In the genomic region with DNA sequence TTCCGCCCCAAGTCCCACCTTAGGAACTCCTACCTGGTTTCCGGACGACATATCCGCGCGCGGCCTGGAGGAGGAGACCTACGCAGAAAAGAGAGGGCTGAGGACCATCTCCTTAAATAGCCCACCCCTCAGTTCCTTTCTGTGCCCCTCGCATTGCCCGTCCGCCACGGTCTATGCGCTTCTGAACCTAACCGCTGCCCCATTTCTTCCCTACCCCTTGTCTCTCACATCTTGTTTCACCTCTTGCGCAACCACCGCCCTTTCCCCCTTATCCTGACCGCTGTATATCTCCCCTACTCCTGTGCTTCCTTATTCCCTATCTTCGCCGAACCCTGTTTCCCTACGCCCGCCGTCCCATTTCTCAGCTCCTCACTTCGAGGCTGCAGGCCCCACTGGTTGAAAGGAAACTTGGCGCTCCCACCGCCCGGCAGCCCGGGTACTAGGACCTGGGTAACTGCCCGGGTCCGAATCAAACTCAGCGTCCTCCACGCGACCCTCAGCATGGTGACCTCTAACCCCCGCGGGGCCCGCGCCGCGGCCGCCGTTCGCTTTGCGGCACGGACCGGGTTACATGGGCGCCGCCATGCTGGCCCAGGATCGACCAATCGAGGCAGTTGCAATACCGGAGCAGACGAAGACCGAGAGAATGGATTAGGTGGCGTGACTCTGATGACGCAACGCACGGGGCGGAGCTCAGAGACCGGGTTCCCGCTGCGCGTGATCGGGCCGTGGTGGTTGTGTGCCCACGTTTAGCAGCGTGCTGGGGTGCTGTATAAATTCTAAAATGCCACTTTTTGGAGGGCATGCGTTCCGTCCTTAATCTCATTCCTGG, we compare ENCODE assay signal across 8 cellular contexts. TPM values are rescaled to one million over a fixed set of nuclear protein-coding genes. Genes with fewer than 3 reads are reported as not detected.
DNase-seq lines count a peak whose midpoint lies in the region; ATAC-seq, FAIRE-seq and TF ChIP-seq lines count a peak whose summit lies in the region.

A gene (minus strand): TSS at position 612 of the 832 bp plus-strand sequence. CDS start 109 bp downstream, at position 503.

- H3K27ac ChIP-seq in OCI-LY3 (ENCODE audit: low read length) (peak within 1 kb of the TSS; percentile 76), endothelial cell of umbilical vein (ENCODE audit: insufficient read depth, low read depth, low read length) (peak within 1 kb of the TSS; percentile 87)

- no peaks in the 10 kb centered on the region for H3K9me1 ChIP-seq in endothelial cell of umbilical vein (replicated peaks; ENCODE audit: control insufficient read depth, extremely low read depth, insufficient read depth, low read length)

- peaks cover 18% of the 10 kb centered on the region for H3K79me2 ChIP-seq in OCI-LY3 (ENCODE audit: low read length)
- H3K79me2 ChIP-seq in endothelial cell of umbilical vein (ENCODE audit: control insufficient read depth, insufficient read depth, low read length) = peaks cover 13% of the 10 kb centered on the region

- ATAC-seq in GM21515 (IDR thresholded peaks at IDR 0.05; ENCODE audit: unreplicated experiment) = peak; percentile 92

- TF ChIP-seq POLR2A in endothelial cell of umbilical vein (IDR thresholded peaks at IDR 0.05; ENCODE audit: low read depth, low read length) = peak; percentile 89

- peaks cover 9% of the 10 kb centered on the region for H3K4me1 ChIP-seq in OCI-LY3 (ENCODE audit: low read length)
- H3K4me1 ChIP-seq in endothelial cell of umbilical vein (ENCODE audit: control insufficient read depth, extremely low read depth, insufficient read depth, low read length) = peaks cover 10% of the 10 kb centered on the region

- intact Hi-C loops in endothelial cell of umbilical vein (cut with micrococcal nuclease) = loop anchor here (1.0 kb wide), 1 partner anchor 14 kb away; a partner anchor contains a TSS

- POLR2A ChIA-PET in endothelial cell of umbilical vein (lab: Charles Lee) = interaction anchor here (1.1 kb wide), 1 partner anchor 13 kb away, joined by 7 read pairs; a partner anchor contains a TSS

- H4K20me1 ChIP-seq in OCI-LY3 (ENCODE audit: insufficient read depth, low read length) = no peaks in the 10 kb centered on the region
- no peaks in the 10 kb centered on the region for H4K20me1 ChIP-seq in endothelial cell of umbilical vein (replicated peaks; ENCODE audit: control insufficient read depth, extremely low read depth, insufficient read depth, low read length)

- H3K9me3 ChIP-seq in OCI-LY3 (ENCODE audit: insufficient read depth, low read length) (no peaks in the 10 kb centered on the region), endothelial cell of umbilical vein (replicated peaks; ENCODE audit: control insufficient read depth, insufficient read depth, low read length) (no peaks in the 10 kb centered on the region)

- H3K27me3 ChIP-seq in OCI-LY3 (ENCODE audit: low read depth, low read length) (no peaks in the 10 kb centered on the region), endothelial cell of umbilical vein (ENCODE audit: control insufficient read depth in 2 of 2, insufficient read depth in 2 of 2, low read length in 2 of 2) (no peaks in the 10 kb centered on the region)

- BruUV-seq in endothelial cell of umbilical vein (replicated peaks; lab: Mats Ljungman, UMichigan) = no TSS peak

- FAIRE-seq in endothelial cell of umbilical vein (lab: Jason Lieb, UNC) = peak; percentile 97

- dilution Hi-C loops in endothelial cell of umbilical vein (cut with MboI; ENCODE audit: extremely low pct_ligation_motif_present, low sequenced_read_pairs) = no loop called here

- DNase-seq in D341Med (ENCODE audit: low spot score) (peak; percentile 95), HuH-7 (ENCODE audit: low spot score) (peak; percentile 91), activated T-cell treated with anti-CD3 and anti-CD28 coated beads for 1 hour (ENCODE audit: low read depth) (peak; percentile 90), endothelial cell of umbilical vein (ENCODE audit: low read depth, low spot score) (peak; percentile 94), middle frontal gyrus (ENCODE audit: extremely low spot score, low spot score) (peak; percentile 96)
- DNase-seq in stimulated activated CD8-positive, alpha-beta memory T cell treated with anti-CD3 and anti-CD28 coated beads, Interleukin-2, amount 100 ng/mL, for 48 hours (ENCODE audit: low read depth in 2 of 2) = peak; percentile 91 to 94

- H3K4me3 ChIP-seq in OCI-LY3 (ENCODE audit: low read length) (peak within 1 kb of the TSS; percentile 93), endothelial cell of umbilical vein (replicated peaks in 1 of 3; ENCODE audit: insufficient read depth in 1 of 3, low read depth in 1 of 3, low read length in 3 of 3) (peak within 1 kb of the TSS; percentile 63 to 86 (median 85))

- peaks cover 7% of the 10 kb centered on the region for H3K36me3 ChIP-seq in OCI-LY3 (replicated peaks; ENCODE audit: low read depth, low read length)
- H3K36me3 ChIP-seq in endothelial cell of umbilical vein (ENCODE audit: control insufficient read depth in 2 of 2, extremely low read depth in 1 of 2, insufficient read depth in 2 of 2, low read length in 2 of 2) = peaks cover 5 to 11% of the 10 kb centered on the region in 2 experiments

- peak within 1 kb of the TSS; percentile 94 for H3K9ac ChIP-seq in OCI-LY3 (ENCODE audit: low read length)
- H3K9ac ChIP-seq in endothelial cell of umbilical vein (replicated peaks; ENCODE audit: extremely low read depth, insufficient read depth, low read length) = peak within 1 kb of the TSS; percentile 92

- CTCF ChIA-PET in endothelial cell of umbilical vein (lab: Charles Lee) = interaction anchor here (0.6 to 1.5 kb wide), 7 partner anchors 9 to 121 kb away, joined by 3 to 7 read pairs (median 3); a partner anchor contains a TSS

- TF ChIP-seq CTCF in OCI-LY3 (IDR thresholded peaks at IDR 0.05; ENCODE audit: low read depth, low read length) (no peak), endothelial cell of umbilical vein (IDR thresholded peaks at IDR 0.05; ENCODE audit: extremely low read depth in 1 of 2, insufficient read depth in 1 of 2, low read depth in 1 of 2, low read length in 2 of 2) (no peak)

- H3K4me2 ChIP-seq in OCI-LY3 (ENCODE audit: low read length) (peak within 1 kb of the TSS; percentile 99), endothelial cell of umbilical vein (ENCODE audit: insufficient read depth, low read length) (peak within 1 kb of the TSS; percentile 81)

- H2AFZ ChIP-seq in OCI-LY3 (ENCODE audit: low read depth, low read length) (peak within 1 kb of the TSS; percentile 47; the same call in 1 of the 2 replicates), endothelial cell of umbilical vein (ENCODE audit: low read depth, low read length) (peak within 1 kb of the TSS; percentile 89)

TF ChIP-seq in endothelial cell of umbilical vein, 7 proteins besides CTCF, POLR2A, EP300 and RAD21:
- no peak for TF ChIP-seq GATA2 (IDR thresholded peaks at IDR 0.05; ENCODE audit: insufficient read depth, insufficient read length, low read depth, low read length)
- no peak for TF ChIP-seq EZH2 (IDR thresholded peaks at IDR 0.05; ENCODE audit: borderline replicate concordance, low read depth, low read length, severe bottlenecking)
- TF ChIP-seq, protein P1, sequence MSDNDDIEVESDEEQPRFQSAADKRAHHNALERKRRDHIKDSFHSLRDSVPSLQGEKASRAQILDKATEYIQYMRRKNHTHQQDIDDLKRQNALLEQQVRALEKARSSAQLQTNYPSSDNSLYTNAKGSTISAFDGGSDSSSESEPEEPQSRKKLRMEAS (IDR thresholded peaks at IDR 0.05; ENCODE audit: insufficient read depth, insufficient read length) = peak; percentile 75
- TF ChIP-seq FOS (IDR thresholded peaks at IDR 0.05; ENCODE audit: borderline replicate concordance, insufficient read depth, low read length) = no peak
- peak; percentile 88 for TF ChIP-seq POLR2AphosphoS5 (IDR thresholded peaks at IDR 0.05; ENCODE audit: insufficient read depth, low read depth, low read length)
- TF ChIP-seq JUN (IDR thresholded peaks at IDR 0.05; ENCODE audit: borderline replicate concordance, insufficient read depth, insufficient read length, low read depth) = peak; percentile 58
- TF ChIP-seq MYC (IDR thresholded peaks at IDR 0.05; ENCODE audit: low read depth, low read length) = peak; percentile 79
TF ChIP-seq in endothelial cell of umbilical vein: peak in this region for 4.

RNA-seq across cellular contexts. Expression of the gene that starts here (rescaled TPM):
- total RNA-seq in endothelial cell of umbilical vein = 105 and 106 TPM in 2 replicates
- polyA plus RNA-seq in endothelial cell of umbilical vein = 45.6 and 47.1 TPM in 2 replicates
- 85.2 and 91.3 TPM in 2 replicates for polyA plus RNA-seq in endothelial cell of umbilical vein (2011; cell fraction: cytosol; rRNA removed)
- 47.8 and 51.8 TPM in 2 replicates for polyA plus RNA-seq in endothelial cell of umbilical vein (2011; cell fraction: nucleus; rRNA removed)
- polyA plus RNA-seq in endothelial cell of umbilical vein (2012) = 74.2 and 75.3 TPM in 2 replicates
- 18.9 and 19.9 TPM in 2 replicates for polyA minus RNA-seq in endothelial cell of umbilical vein
- 27.7 TPM for polyA minus RNA-seq in endothelial cell of umbilical vein (2011; cell fraction: cytosol; rRNA and poly(A)+ RNA removed)
- polyA minus RNA-seq in endothelial cell of umbilical vein (2011; cell fraction: nucleus; rRNA and poly(A)+ RNA removed) = 13.2 and 13.6 TPM in 2 replicates

Comparison
In these comparisons a context has a peak if more than half of its experiments do, and no peak if none do; other contexts are left out.
1. Peak in every context shown above with its lines: DNase-seq, ATAC-seq, H3K4me3 ChIP-seq and H3K27ac ChIP-seq.